ENCODE assay signal across 25 cellular contexts in genomic region chr2:120626566-120626965, GRCh38.
DNase-seq lines count a peak whose midpoint lies in the region; ATAC-seq and TF ChIP-seq lines count a peak whose summit lies in the region.
"Had no signal": no experiment of that assay in that cellular context is flagged by ENCODE, and none has a peak within 500 bp of the region (broad histone marks: within the 10 kb centered on the region; RNA-seq: fewer than 3 reads in every experiment).

No MANE protein-coding gene starts in this region.

- H2BK12ac ChIP-seq in H9 (ENCODE audit: insufficient read length, low read depth, low read length), result no peak overlapping the region

- no CpG with 5 or more reads among the region's 6 CpGs for WGBS in H9 (ENCODE audit: extremely low coverage, insufficient read length, low lambda C conversion rate)
- 77 to 89% (median 85%) methylated on average over 6 of the region's 6 CpGs for WGBS in spleen, 5 donors

- no peak overlapping the region for H2BK15ac ChIP-seq in H9 (ENCODE audit: low read depth, low read length)

- H3K4me1 ChIP-seq in H9 (ENCODE audit: insufficient read depth, low read length) (no peaks in the 10 kb centered on the region), spleen (no peaks in the 10 kb centered on the region)
- H3K4me1 ChIP-seq: heart left ventricle had no signal

- H4K8ac ChIP-seq in H9 (replicated peaks; ENCODE audit: insufficient read length, low read depth, low read length), result no peak overlapping the region

- H3K56ac ChIP-seq in H9 (ENCODE audit: insufficient read length, low read depth, low read length), result no peak overlapping the region

- no peaks in the 10 kb centered on the region for H3K9me3 ChIP-seq in H9 (ENCODE audit: control insufficient read depth, low read depth, low read length)
- H3K9me3 ChIP-seq in spleen, result peaks cover 0 to 7% (median 1%) of the 10 kb centered on the region in 8 donors
- H3K9me3 ChIP-seq: thoracic aorta had no signal

- no peak overlapping the region for H3K27ac Mint-ChIP-seq in H9
- H3K27ac Mint-ChIP-seq: activated CD4-positive, alpha-beta T cell treated with anti-CD3 and anti-CD28 coated beads for 36 hours; activated T-cell treated with anti-CD3 and anti-CD28 coated beads, Interleukin-2, amount 50 U/mL, for 24 hours; brain had no signal

- H3K79me2 ChIP-seq in H9 (ENCODE audit: insufficient read depth, low read length), result no peaks in the 10 kb centered on the region

- H3K14ac ChIP-seq in H9 (ENCODE audit: insufficient read depth, low read length), result no peak overlapping the region

- intact Hi-C loops in spleen (cut with DNase I; ENCODE audit: low total_unique reads), result no loop called here

- TF ChIP-seq POLR2A in spleen (IDR thresholded peaks at IDR 0.05), result no peak

- H3K27me3 Mint-ChIP-seq in H9 (ENCODE audit: low read depth), result peaks cover 82% of the 10 kb centered on the region

- H4K5ac ChIP-seq in H9 (ENCODE audit: insufficient read length, low read depth, low read length), result no peak overlapping the region

- no peak overlapping the region for H4K91ac ChIP-seq in H9 (ENCODE audit: insufficient read length, low read depth, low read length)

- no peak overlapping the region for H2AFZ ChIP-seq in H9 (ENCODE audit: low read length)

- H3K9me3 Mint-ChIP-seq in H9, result 0 out of 5 replicates have a peak, but pooled peaks cover 0 to 5% of the 10 kb centered on the region in 2 experiments
- H3K9me3 Mint-ChIP-seq: activated T-cell treated with anti-CD3 and anti-CD28 coated beads, Interleukin-2, amount 50 U/mL, for 24 hours had no signal

- H3K18ac ChIP-seq in H9 (ENCODE audit: insufficient read length, low read depth, low read length), result no peak overlapping the region

- no peak overlapping the region for H3K27ac ChIP-seq in H9 (ENCODE audit: insufficient read length, low read depth, low read length)
- H3K27ac ChIP-seq in spleen, result no peak overlapping the region
- H3K27ac ChIP-seq: heart left ventricle had no signal

- no peak overlapping the region for H3K4me2 ChIP-seq in H9 (ENCODE audit: insufficient read depth, insufficient read length, low read length)

- ATAC-seq in esophagus mucosa (no peak), GM18519 (IDR thresholded peaks at IDR 0.05; ENCODE audit: low FRiP score, unreplicated experiment) (no peak)
- ATAC-seq: activated CD4-positive, alpha-beta T cell treated with anti-CD3 and anti-CD28 coated beads for 36 hours; Right ventricle myocardium inferior; stimulated activated naive CD8-positive, alpha-beta T cell treated with anti-CD3 and anti-CD28 coated beads, Interleukin-15, Interleukin-2, amounts not matched to agents 100 U/mL and 50 U/mL, for 24 hours had no signal

- H3K4me1 Mint-ChIP-seq in H9, result no peaks in the 10 kb centered on the region; a peak in 1 of 4 replicates
- H3K4me1 Mint-ChIP-seq: activated CD4-positive, alpha-beta T cell treated with anti-CD3 and anti-CD28 coated beads for 36 hours had no signal

- H3K4me3 ChIP-seq in kidney epithelial cell (ENCODE audit: low read depth, low read length) (no peak overlapping the region), spleen (no peak overlapping the region)
- H3K4me3 ChIP-seq: heart left ventricle, thoracic aorta had no signal

- DNase-seq in H9, result peak; percentile 8
- DNase-seq in SK-MEL-5 (ENCODE audit: low read depth, low spot score), result peak; percentile 74
- DNase-seq in kidney epithelial cell (ENCODE audit: low read depth), result peak; percentile 47
- DNase-seq in spleen, result peak; percentile 29
- DNase-seq in NCI-H2081 (lab: John Stamatoyannopoulos, UW), result no peak
- DNase-seq: activated CD4-positive, alpha-beta T cell treated with anti-CD3 and anti-CD28 coated beads for 36 hours; activated CD8-positive, alpha-beta memory T cell treated with anti-CD3 and anti-CD28 coated beads for 24 hours; activated naive CD4-positive, alpha-beta T cell; activated T-cell treated with anti-CD3 and anti-CD28 coated beads, Interleukin-2, amount 50 U/mL, for 24 hours; DMS79; effector CD4-positive, alpha-beta T cell; GDM1; H7; left cardiac atrium; mesenchymal stem cell; MM.1S; NCI-H82; OCI-M1; stimulated activated naive CD8-positive, alpha-beta T cell treated with anti-CD3 and anti-CD28 coated beads, Interleukin-15, Interleukin-2, amounts not matched to agents 100 U/mL and 50 U/mL, for 24 hours had no signal

- H3T11ph ChIP-seq in H9 (ENCODE audit: low read length), result no peak overlapping the region

- H2BK5ac ChIP-seq in H9 (ENCODE audit: insufficient read length, low read length), result no peak overlapping the region

- no peak overlapping the region for H3K4me3 Mint-ChIP-seq in H9
- H3K4me3 Mint-ChIP-seq: activated CD4-positive, alpha-beta T cell treated with anti-CD3 and anti-CD28 coated beads for 36 hours; activated T-cell treated with anti-CD3 and anti-CD28 coated beads, Interleukin-2, amount 50 U/mL, for 24 hours; brain had no signal

- H3K79me1 ChIP-seq in H9 (ENCODE audit: insufficient read depth, low read depth, low read length, poor library complexity, severe bottlenecking), result no peaks in the 10 kb centered on the region

- in situ Hi-C loops in SK-MEL-5 (cut with HindIII; ENCODE audit: low pct_unique_long_range_greater_than_20kb, low sequenced_read_pairs), result no loop called here

- no peaks in the 10 kb centered on the region for H3K23me2 ChIP-seq in H9 (ENCODE audit: insufficient read length, low read depth, low read length, poor library complexity, severe bottlenecking)

- no peaks in the 10 kb centered on the region for H3K36me3 Mint-ChIP-seq in H9 (ENCODE audit: insufficient read depth in 1 of 3, low read depth in 3 of 3)
- H3K36me3 Mint-ChIP-seq: brain had no signal

- no peaks in the 10 kb centered on the region for H3K27me3 ChIP-seq in H9 (ENCODE audit: insufficient read depth, low read length)
- H3K27me3 ChIP-seq in kidney epithelial cell (ENCODE audit: control insufficient read depth, insufficient read depth, low read length), result peaks cover 4% of the 10 kb centered on the region
- peaks cover 0 to 23% (median 0%) of the 10 kb centered on the region in 7 donors for H3K27me3 ChIP-seq in spleen (replicated peaks in 1 of 7)

- H4K20me1 ChIP-seq in H9 (ENCODE audit: control insufficient read depth, insufficient read depth, insufficient read length), result no peaks in the 10 kb centered on the region

- H2BK120ac ChIP-seq in H9 (ENCODE audit: low read depth, low read length, poor library complexity, severe bottlenecking), result no peak overlapping the region

- H2AK5ac ChIP-seq in H9 (ENCODE audit: insufficient read length, low read length), result no peak overlapping the region

- no peaks in the 10 kb centered on the region for H3K36me3 ChIP-seq in kidney epithelial cell (ENCODE audit: control insufficient read depth, insufficient read depth, low read length)
- no peaks in the 10 kb centered on the region for H3K36me3 ChIP-seq in spleen
- H3K36me3 ChIP-seq: heart left ventricle, thoracic aorta had no signal

- TF ChIP-seq CTCF in H9 (conservative IDR thresholded peaks at IDR 0.05) (no peak), kidney epithelial cell (IDR thresholded peaks at IDR 0.05; ENCODE audit: insufficient read depth, low read length, poor library complexity, severe bottlenecking) (no peak), spleen (IDR thresholded peaks at IDR 0.05 in 8 of 11, conservative IDR thresholded peaks at IDR 0.05 in 3 of 11) (no peak)

- H3K4ac ChIP-seq in H9 (ENCODE audit: low read depth, low read length), result no peak overlapping the region

- H2BK20ac ChIP-seq in H9 (ENCODE audit: low read depth, low read length, poor library complexity, severe bottlenecking), result no peak overlapping the region

- H3K9ac ChIP-seq in H9 (ENCODE audit: extremely low read depth, insufficient read length, low read length), result no peak overlapping the region

- H3K23ac ChIP-seq in H9 (ENCODE audit: insufficient read length, low read depth, low read length), result no peak overlapping the region

Comparison
In these comparisons a context has a peak if more than half of its experiments do, and no peak if none do; other contexts are left out.
1. DNase-seq: peak in H9 (single experiment), SK-MEL-5 (single experiment), kidney epithelial cell (single experiment) and spleen (single experiment); none in NCI-H2081 (0 of 2).